8 cellular contexts compared by ENCODE assay signal in the genomic region with DNA sequence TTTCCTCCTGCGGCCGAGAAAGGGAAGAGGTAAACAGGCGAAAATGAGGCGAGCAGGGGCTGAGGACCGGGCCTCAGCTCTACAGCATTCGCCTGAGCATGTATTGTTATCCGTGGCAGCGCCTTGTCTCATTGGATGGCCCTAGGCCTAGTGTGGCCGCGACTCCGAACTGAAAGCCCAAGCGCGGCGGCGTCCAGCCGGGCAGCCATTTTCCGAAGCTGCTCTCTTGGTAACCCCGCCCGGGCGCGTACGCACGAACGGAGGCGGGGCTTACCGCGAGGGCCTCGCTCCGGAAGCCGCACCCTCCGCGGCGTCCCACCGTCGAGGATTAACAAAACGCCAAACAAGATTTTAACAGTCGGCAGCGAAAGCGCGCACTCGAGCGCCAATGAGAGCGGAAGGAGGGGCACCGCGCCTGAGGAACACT. TPM values are rescaled to one million over a fixed set of nuclear protein-coding genes. Genes with fewer than 3 reads are reported as not detected.
DNase-seq lines count a peak whose midpoint lies in the region; ATAC-seq and TF ChIP-seq lines count a peak whose summit lies in the region.

No MANE protein-coding gene starts in this region.

- peaks cover 18% of the 10 kb centered on the region for H3K36me3 Mint-ChIP-seq in activated B cell treated with CpG ODN at 0.5 μM for 24 hours (ENCODE audit: low read depth)

- no peaks in the 10 kb centered on the region for H3K27me3 Mint-ChIP-seq in activated B cell treated with CpG ODN at 0.5 μM for 24 hours

- CTCF ChIA-PET in activated B cell treated with CpG ODN at 0.5 μM for 24 hours (lab: Charles Lee) = no interaction called here

- peak overlapping the region; percentile 64 for H2BK5ac ChIP-seq in mesendoderm (ENCODE audit: low read length)

- peak overlapping the region; percentile 73 for H3K4me2 ChIP-seq in mesendoderm (ENCODE audit: low read length)

- H4K8ac ChIP-seq in mesendoderm (ENCODE audit: low read depth, low read length) = peak overlapping the region; percentile 92

- no peak overlapping the region for H3K23ac ChIP-seq in mesendoderm (ENCODE audit: low read length)

- H3K27ac ChIP-seq in mesendoderm (ENCODE audit: low read depth, low read length) = peak overlapping the region; percentile 99

- H3K9me3 Mint-ChIP-seq in activated B cell treated with CpG ODN at 0.5 μM for 24 hours = peaks cover 2% of the 10 kb centered on the region

- peak overlapping the region; percentile 96 for H3K4me3 Mint-ChIP-seq in activated B cell treated with CpG ODN at 0.5 μM for 24 hours

- peaks cover 52% of the 10 kb centered on the region for H3K4me1 Mint-ChIP-seq in activated B cell treated with CpG ODN at 0.5 μM for 24 hours

- ATAC-seq in HG02973 (IDR thresholded peaks at IDR 0.05; ENCODE audit: unreplicated experiment) (peak; percentile 53), activated B cell treated with CpG ODN at 0.5 μM for 24 hours (ENCODE audit: low read depth) (no peak), GM21423 (IDR thresholded peaks at IDR 0.05; ENCODE audit: unreplicated experiment) (no peak)

- H3K56ac ChIP-seq in mesendoderm (ENCODE audit: low read length) = peak overlapping the region; percentile 95

- no peak overlapping the region for H2BK15ac ChIP-seq in mesendoderm (replicated peaks; ENCODE audit: low read depth)

- intact Hi-C loops in activated B cell treated with CpG ODN at 0.5 μM for 24 hours (cut with micrococcal nuclease) = loop anchor here (2.0 to 5.0 kb wide), 5 partner anchors 176 to 1156 kb away; a partner anchor contains a TSS

- H3K4me1 ChIP-seq in mesendoderm (ENCODE audit: control insufficient read depth, low read depth, low read length) = peaks cover 4% of the 10 kb centered on the region

- no peak overlapping the region for H4K5ac ChIP-seq in mesendoderm (ENCODE audit: low read length)

- H3K9ac ChIP-seq in mesendoderm (ENCODE audit: low read length) = peak overlapping the region; percentile 99

- POLR2A ChIA-PET in activated B cell treated with CpG ODN at 0.5 μM for 24 hours (lab: Charles Lee) = interaction anchor here (0.6 to 1.7 kb wide), 16 partner anchors 11 to 1088 kb away, joined by 3 to 11 read pairs (median 4); a partner anchor contains a TSS

- no peak overlapping the region for H2AK5ac ChIP-seq in mesendoderm (ENCODE audit: low read length)

- TF ChIP-seq CTCF in GM12864 (IDR thresholded peaks at IDR 0.05; ENCODE audit: low read depth, low read length, missing control alignments) = no peak
- no peak for TF ChIP-seq CTCF in activated B cell treated with CpG ODN at 0.5 μM for 24 hours (IDR thresholded peaks at IDR 0.05)

- H3K4me3 ChIP-seq in GM12864 (ENCODE audit: low read depth, low read length) (peak overlapping the region; percentile 74), mesendoderm (ENCODE audit: low read length) (peak overlapping the region; percentile 75)

- peak overlapping the region; percentile 49 for H3K4ac ChIP-seq in mesendoderm (ENCODE audit: low read depth, low read length)

- H3K27ac Mint-ChIP-seq in activated B cell treated with CpG ODN at 0.5 μM for 24 hours = peak overlapping the region; percentile 99

- H3K36me3 ChIP-seq in mesendoderm (ENCODE audit: control insufficient read depth, insufficient read depth, low read length) = no peaks in the 10 kb centered on the region

- DNase-seq in GM12864 (ENCODE audit: low read depth) (no peak), activated B cell treated with CpG ODN at 0.5 μM for 24 hours (peak; percentile 94), cortex of kidney (lab: John Stamatoyannopoulos, UW) (peak; percentile 84), mesendoderm (no peak), Kasumi-1 (lab: John Stamatoyannopoulos, UW) (no peak)
- peak; percentile 94 for DNase-seq in stimulated activated CD8-positive, alpha-beta memory T cell treated with anti-CD3 and anti-CD28 coated beads, Interleukin-4, amount 100 ng/mL, for 24 hours (ENCODE audit: low read depth)

- H3K79me2 ChIP-seq in mesendoderm (ENCODE audit: control insufficient read depth, insufficient read depth, low read length) = peaks cover 33% of the 10 kb centered on the region

- H3K18ac ChIP-seq in mesendoderm (ENCODE audit: low read length) = peak overlapping the region; percentile 86

- no peaks in the 10 kb centered on the region for H3K27me3 ChIP-seq in mesendoderm (ENCODE audit: insufficient read depth, low read length, poor library complexity)

- WGBS in mesendoderm (ENCODE audit: extremely low coverage, insufficient coverage, low lambda C conversion rate) = no CpG with 5 or more reads among the region's 45 CpGs

- H3K79me1 ChIP-seq in mesendoderm (ENCODE audit: low read length) = no peaks in the 10 kb centered on the region

- no peak overlapping the region for H2BK120ac ChIP-seq in mesendoderm (ENCODE audit: low read depth, low read length)

RNA-seq across cellular contexts. Expression of a gene that starts 0.8 kb away (rescaled TPM):
- 32.1 and 33.3 TPM in 2 replicates for total RNA-seq in activated B cell treated with CpG ODN at 0.5 μM for 24 hours
- 52.7 TPM for polyA plus RNA-seq in mesendoderm (2013, experiment 1 of 2)
- polyA plus RNA-seq in mesendoderm (2013, experiment 2 of 2) = 52.5 TPM

Comparison
In these comparisons a context has a peak if more than half of its experiments do, and no peak if none do; other contexts are left out.
1. DNase-seq: peak in activated B cell treated with CpG ODN at 0.5 μM for 24 hours (single experiment), cortex of kidney (single experiment) and stimulated activated CD8-positive, alpha-beta memory T cell treated with anti-CD3 and anti-CD28 coated beads, Interleukin-4, amount 100 ng/mL, for 24 hours (single experiment); none in GM12864 (single experiment), mesendoderm (single experiment) and Kasumi-1 (0 of 2).